16 cellular contexts compared by ENCODE assay signal in genomic region chr5:181059297-181060230, GRCh38. TPM values are rescaled to one million over a fixed set of nuclear protein-coding genes. Genes with fewer than 3 reads are reported as not detected.
DNase-seq lines count a peak whose midpoint lies in the region; ATAC-seq and TF ChIP-seq lines count a peak whose summit lies in the region.
"Had no signal": no experiment of that assay in that cellular context is flagged by ENCODE, and none has a peak within 500 bp of the region (broad histone marks: within the 10 kb centered on the region; RNA-seq: fewer than 3 reads in every experiment).

No MANE protein-coding gene starts in this region.

- H3K4me3 ChIP-seq in HUES48 (ENCODE audit: low read depth, low read length) (peak overlapping the region; percentile 54), mesenchymal stem cell (ENCODE audit: insufficient read depth in 1 of 2, low read depth in 1 of 2, low read length in 2 of 2) (no peak overlapping the region), Karpas-422 (ENCODE audit: low read length) (no peak overlapping the region)
- H3K4me3 ChIP-seq: psoas muscle had no signal

- no peaks in the 10 kb centered on the region for H3K9me2 ChIP-seq in Karpas-422 (replicated peaks; ENCODE audit: insufficient read depth, low read length)

- peaks cover 100% of the 10 kb centered on the region for H3K27me3 Mint-ChIP-seq in nephron progenitor cell (ENCODE audit: low read depth, poor library complexity)

- H3K36me3 ChIP-seq in HUES48 (ENCODE audit: control insufficient read depth, insufficient read depth, low read length): no peaks in the 10 kb centered on the region
- no peaks in the 10 kb centered on the region for H3K36me3 ChIP-seq in mesenchymal stem cell (ENCODE audit: control insufficient read depth in 1 of 2, insufficient read depth in 2 of 2, low read depth in 1 of 2, low read length in 2 of 2)
- H3K36me3 ChIP-seq in Karpas-422 (ENCODE audit: insufficient read depth, low read length): no peaks in the 10 kb centered on the region

- H3K27me3 ChIP-seq in HUES48 (ENCODE audit: control insufficient read depth, insufficient read depth, low read length): peaks cover 83% of the 10 kb centered on the region
- H3K27me3 ChIP-seq in foreskin keratinocyte: peaks cover 81% of the 10 kb centered on the region
- H3K27me3 ChIP-seq in mesenchymal stem cell (ENCODE audit: control insufficient read depth in 1 of 2, insufficient read depth in 1 of 2, low read length in 2 of 2): peaks cover 27 to 85% of the 10 kb centered on the region in 2 experiments
- no peaks in the 10 kb centered on the region for H3K27me3 ChIP-seq in Karpas-422 (ENCODE audit: low read length)

- H4K91ac ChIP-seq in mesenchymal stem cell (ENCODE audit: low read length): no peak overlapping the region

- no peaks in the 10 kb centered on the region for H3K36me3 Mint-ChIP-seq in nephron progenitor cell (ENCODE audit: low read depth)

- no peak overlapping the region for H3K18ac ChIP-seq in mesenchymal stem cell (ENCODE audit: low read depth in 1 of 2, low read length in 2 of 2)

- H2BK12ac ChIP-seq in mesenchymal stem cell (ENCODE audit: low read length in 2 of 2): no peak overlapping the region

- no peak overlapping the region for H3K4ac ChIP-seq in mesenchymal stem cell (ENCODE audit: low read depth in 1 of 2, low read length in 2 of 2)

- H4K20me1 ChIP-seq in Karpas-422 (ENCODE audit: insufficient read depth, low read depth, low read length): no peaks in the 10 kb centered on the region

- peak; percentile 27 for DNase-seq in ELF-1 (ENCODE audit: low read depth, low spot score)
- no peak for DNase-seq in foreskin keratinocyte
- peak; percentile 60 for DNase-seq in nephron progenitor cell
- no peak for DNase-seq in mesenchymal stem cell
- DNase-seq in Karpas-422: no peak
- no peak for DNase-seq in T-helper 9 cell
- DNase-seq: activated naive CD4-positive, alpha-beta T cell treated with anti-CD3 and anti-CD28 coated beads for 36 hours; AML-193; left ventricle myocardium superior; naive B cell; NCI-H2081 treated with DMSO at 0.1 percent for 48 hours; NCI-H526 treated with DMSO at 0.1 percent for 48 hours; psoas muscle had no signal

- H2BK5ac ChIP-seq in mesenchymal stem cell (ENCODE audit: low read depth, low read length, poor library complexity, severe bottlenecking): no peak overlapping the region

- H2AK5ac ChIP-seq in mesenchymal stem cell (ENCODE audit: low read length, severe bottlenecking): no peak overlapping the region

- H3K4me1 ChIP-seq in HUES48 (ENCODE audit: control insufficient read depth, insufficient read depth, low read length): peaks cover 3% of the 10 kb centered on the region; the same call in 1 of the 2 replicates
- no peaks in the 10 kb centered on the region for H3K4me1 ChIP-seq in foreskin keratinocyte
- no peaks in the 10 kb centered on the region for H3K4me1 ChIP-seq in mesenchymal stem cell (ENCODE audit: control insufficient read depth, insufficient read depth, low read depth, low read length)
- no peaks in the 10 kb centered on the region for H3K4me1 ChIP-seq in Karpas-422 (ENCODE audit: low read length)
- H3K4me1 ChIP-seq: psoas muscle had no signal

- ATAC-seq in foreskin keratinocyte (peak; percentile 64), GM21717 (IDR thresholded peaks at IDR 0.05; ENCODE audit: unreplicated experiment) (no peak)
- ATAC-seq: left ventricle myocardium superior, psoas muscle had no signal

- no peak overlapping the region for H2BK15ac ChIP-seq in mesenchymal stem cell (ENCODE audit: low read depth, poor library complexity, severe bottlenecking)

- H3K27ac ChIP-seq in HUES48 (ENCODE audit: low read depth, low read length): no peak overlapping the region
- no peak overlapping the region for H3K27ac ChIP-seq in foreskin keratinocyte
- no peak overlapping the region for H3K27ac ChIP-seq in mesenchymal stem cell (ENCODE audit: low read length, poor library complexity, severe bottlenecking)
- H3K27ac ChIP-seq in Karpas-422 (ENCODE audit: low read length): no peak overlapping the region
- H3K27ac ChIP-seq: psoas muscle had no signal

- H2BK120ac ChIP-seq in mesenchymal stem cell (ENCODE audit: low read depth, low read length): no peak overlapping the region

- TF ChIP-seq CTCF in foreskin keratinocyte (conservative IDR thresholded peaks at IDR 0.05): no peak
- TF ChIP-seq CTCF in nephron progenitor cell (IDR thresholded peaks at IDR 0.05): no peak

- H3K9me3 Mint-ChIP-seq in nephron progenitor cell: peaks cover 32% of the 10 kb centered on the region
- H3K9me3 Mint-ChIP-seq: activated naive CD4-positive, alpha-beta T cell treated with anti-CD3 and anti-CD28 coated beads for 36 hours had no signal

- no peak overlapping the region for H3K23ac ChIP-seq in mesenchymal stem cell (ENCODE audit: low read length in 2 of 2)

- 54% methylated on average over 86 of the region's 86 CpGs for WGBS in mesenchymal stem cell

- H3K4me2 ChIP-seq in mesenchymal stem cell (ENCODE audit: low read length, poor library complexity, severe bottlenecking): no peak overlapping the region
- H3K4me2 ChIP-seq in Karpas-422 (ENCODE audit: low read depth, low read length, poor library complexity, severe bottlenecking): no peak overlapping the region

- H3K79me1 ChIP-seq in mesenchymal stem cell (replicated peaks; ENCODE audit: low read length, poor library complexity, severe bottlenecking): no peaks in the 10 kb centered on the region

- H4K8ac ChIP-seq in mesenchymal stem cell (ENCODE audit: low read length): no peak overlapping the region

- no peak overlapping the region for H3K27ac Mint-ChIP-seq in nephron progenitor cell
- H3K27ac Mint-ChIP-seq: activated naive CD4-positive, alpha-beta T cell treated with anti-CD3 and anti-CD28 coated beads for 36 hours had no signal

- peaks cover 8% of the 10 kb centered on the region for H3K4me1 Mint-ChIP-seq in nephron progenitor cell

- H2AFZ ChIP-seq in mesenchymal stem cell (ENCODE audit: low read depth, low read length): no peak overlapping the region
- no peak overlapping the region for H2AFZ ChIP-seq in Karpas-422 (ENCODE audit: low read length)

- no peaks in the 10 kb centered on the region for H3K79me2 ChIP-seq in Karpas-422 (ENCODE audit: low read length)

- H3K14ac ChIP-seq in mesenchymal stem cell (ENCODE audit: low read length in 2 of 2): no peak overlapping the region

- H3K9me3 ChIP-seq in HUES48 (ENCODE audit: control insufficient read depth, insufficient read depth, low read length) (peaks cover 14% of the 10 kb centered on the region), mesenchymal stem cell (ENCODE audit: control insufficient read depth, low read length) (no peaks in the 10 kb centered on the region), Karpas-422 (ENCODE audit: low read length) (no peaks in the 10 kb centered on the region)
- H3K9me3 ChIP-seq: psoas muscle had no signal

- no peak overlapping the region for H3K4me3 Mint-ChIP-seq in nephron progenitor cell
- H3K4me3 Mint-ChIP-seq: activated naive CD4-positive, alpha-beta T cell treated with anti-CD3 and anti-CD28 coated beads for 36 hours had no signal

- H3K9ac ChIP-seq in HUES48 (ENCODE audit: low read depth, low read length) (no peak overlapping the region), mesenchymal stem cell (ENCODE audit: low read length) (no peak overlapping the region), Karpas-422 (ENCODE audit: low read length) (no peak overlapping the region)

RNA-seq across cellular contexts. Expression of gene BTNL9, which starts 19.5 kb away (rescaled TPM):
- 0.04 TPM in 1 of 2 replicates, not detected in the other for total RNA-seq in foreskin keratinocyte
- polyA plus RNA-seq in foreskin keratinocyte: 0.03 TPM in 1 of 2 replicates, not detected in the other
- polyA plus RNA-seq in mesenchymal stem cell (2013, experiment 1 of 2): not detected
- polyA plus RNA-seq in mesenchymal stem cell (2013, experiment 2 of 2): 0.01 TPM
- 1.3 TPM in 1 of 2 replicates, not detected in the other for total RNA-seq in Karpas-422 (2014; rRNA removed; shearing (Covaris generic); ENCODE audit: low replicate concordance)
- total RNA-seq: activated naive CD4-positive, alpha-beta T cell treated with anti-CD3 and anti-CD28 coated beads for 36 hours; fibroblast of lung had no signal
- polyA plus RNA-seq: fibroblast of lung had no signal

Comparison
In these comparisons a context has a peak if more than half of its experiments do, and no peak if none do; other contexts are left out.
1. DNase-seq: peak in ELF-1 (single experiment) and nephron progenitor cell (single experiment); none in foreskin keratinocyte (0 of 2), mesenchymal stem cell (single experiment), Karpas-422 (single experiment) and T-helper 9 cell (single experiment).